Comparison of ENCODE assay signal across 30 cellular contexts in genomic region chr11:68560216-68560615, GRCh38.
"Had no signal": no experiment of that assay in that cellular context is flagged by ENCODE, and none has a peak within 500 bp of the region (broad histone marks: within the 10 kb centered on the region; RNA-seq: fewer than 3 reads in every experiment).

No MANE protein-coding gene starts in this region.

- H3K4me1 ChIP-seq: pancreas, prostate gland, stomach, testis, transverse colon, vagina had no signal

- H3K4me3 Mint-ChIP-seq: immature natural killer cell; memory B cell; naive thymus-derived CD4-positive, alpha-beta T cell; nephron; neural crest cell had no signal

- DNase-seq: hypothalamus; immature natural killer cell; islet precursor cell; left ventricle myocardium inferior; midbrain; mucosa of descending colon; naive thymus-derived CD4-positive, alpha-beta T cell; nucleus accumbens; pancreas; posterior cingulate gyrus; retina; right cardiac atrium; stimulated activated CD4-positive, alpha-beta T cell treated with anti-CD3 and anti-CD28 coated beads, Interleukin-12 subunit alpha, Interleukin-12 subunit beta, amount 100 ng/mL, for 4 hours; stimulated activated CD4-positive, alpha-beta T cell treated with anti-CD3 and anti-CD28 coated beads, Interleukin-15, amount 100 ng/mL, for 24 hours; stimulated activated CD4-positive, alpha-beta T cell treated with anti-CD3 and anti-CD28 coated beads, Interleukin-2, amount 100 ng/mL, for 24 hours; stimulated activated CD4-positive, alpha-beta T cell treated with anti-CD3 and anti-CD28 coated beads, Interleukin-4, amount 100 ng/mL, for 1 hour; stimulated activated naive CD4-positive, alpha-beta T cell; stomach; testis; thyroid gland; transverse colon; upper lobe of left lung had no signal

- H3K4me3 ChIP-seq: left ventricle myocardium inferior, lung, mucosa of descending colon, pancreas, prostate gland, skin epidermis, stomach, testis, thyroid gland, transverse colon, upper lobe of left lung, vagina had no signal

- H3K27me3 ChIP-seq: pancreas, stomach, testis, thyroid gland, transverse colon, upper lobe of left lung, vagina had no signal

- H3K36me3 ChIP-seq: prostate gland had no signal

- H3K4me1 Mint-ChIP-seq: memory B cell, neural crest cell had no signal

- H3K27ac ChIP-seq: left ventricle myocardium inferior, pancreas, prostate gland, skin epidermis, stomach, testis, thyroid gland, transverse colon, upper lobe of left lung, vagina had no signal

- H3K27ac Mint-ChIP-seq: memory B cell, nephron had no signal

- H3K27me3 Mint-ChIP-seq: memory B cell; naive thymus-derived CD4-positive, alpha-beta T cell had no signal

- H3K9me3 Mint-ChIP-seq: immature natural killer cell; memory B cell; naive thymus-derived CD4-positive, alpha-beta T cell; nephron; neural crest cell had no signal

- ATAC-seq: mucosa of descending colon; naive thymus-derived CD4-positive, alpha-beta T cell; pancreas; right cardiac atrium; sciatic nerve had no signal

- H3K9me3 ChIP-seq: left ventricle myocardium inferior, mucosa of descending colon, pancreas, prostate gland, stomach, testis, thyroid gland, transverse colon, upper lobe of left lung, vagina had no signal
